8 cellular contexts compared by ENCODE assay signal in the genomic region with DNA sequence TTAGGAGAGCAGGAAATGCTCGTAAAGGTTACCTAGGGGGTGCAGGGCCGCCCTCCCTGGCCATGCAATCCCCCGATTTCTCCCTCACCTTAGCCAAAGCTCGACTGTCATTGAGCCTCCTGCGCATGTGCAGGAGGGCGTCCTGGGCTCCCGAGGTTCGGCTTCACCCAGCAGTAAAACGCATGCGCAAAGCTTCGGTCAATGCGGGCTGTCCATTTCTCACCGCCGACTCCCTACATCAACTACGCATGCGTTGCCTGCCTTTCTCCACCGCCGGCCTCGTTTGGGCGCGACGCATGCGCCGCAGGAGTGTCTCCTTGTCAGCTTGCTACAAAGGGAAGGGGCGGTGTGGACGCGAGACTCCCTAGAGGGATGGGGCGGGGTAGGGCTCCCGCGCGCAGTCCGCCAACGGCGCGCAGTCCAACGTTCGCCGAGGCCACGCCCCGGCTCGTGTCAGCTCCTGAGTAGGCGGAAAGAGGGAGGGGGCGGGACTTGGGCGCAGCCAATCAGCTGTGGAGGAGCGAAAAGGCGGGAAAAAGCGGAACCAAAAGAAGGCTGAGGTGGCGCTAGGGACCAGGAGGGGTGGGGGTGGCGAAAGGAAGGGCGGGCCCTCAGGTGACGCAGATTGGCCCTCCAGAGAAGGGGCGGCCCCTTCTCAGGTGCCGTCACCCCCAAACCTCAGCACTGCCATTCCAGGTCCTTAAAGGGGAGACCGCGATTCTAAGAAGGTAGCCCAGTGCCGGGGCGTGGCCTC. TPM values are rescaled to one million over a fixed set of nuclear protein-coding genes. Genes with fewer than 3 reads are reported as not detected.
A peak's percentile ranks its signal among the peaks of the same experiment; 100 is the strongest.
DNase-seq lines count a peak whose midpoint lies in the region; ATAC-seq and TF ChIP-seq lines count a peak whose summit lies in the region.

A gene with protein sequence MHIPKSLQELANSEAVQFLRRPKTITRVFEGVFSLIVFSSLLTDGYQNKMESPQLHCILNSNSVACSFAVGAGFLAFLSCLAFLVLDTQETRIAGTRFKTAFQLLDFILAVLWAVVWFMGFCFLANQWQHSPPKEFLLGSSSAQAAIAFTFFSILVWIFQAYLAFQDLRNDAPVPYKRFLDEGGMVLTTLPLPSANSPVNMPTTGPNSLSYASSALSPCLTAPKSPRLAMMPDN (plus strand): TSS at position 558 of the 754 bp plus-strand sequence. CDS start 1,476 bp downstream, outside the sequence.
A gene (minus strand): TSS at position 131 of the 754 bp plus-strand sequence. CDS start 20 bp downstream, at position 111.

- no peaks in the 10 kb centered on the region for H3K27me3 Mint-ChIP-seq in activated naive CD8-positive, alpha-beta T cell treated with anti-CD3 and anti-CD28 coated beads, Interleukin-2, amount 10 ng/mL, durations not matched to agents 7 days and 5 days
- H3K27me3 Mint-ChIP-seq in glutamatergic neuron (ENCODE audit: unreplicated experiment) = peaks cover 4% of the 10 kb centered on the region

- 1 to 2% methylated on average over 47 to 55 of the region's 57 CpGs for whole genome bisulfite sequencing in testis, 2 donors

- H3K4me1 ChIP-seq in testis = peaks cover 12% of the 10 kb centered on the region

- no peak for TF ChIP-seq CTCF in GM12864 (IDR thresholded peaks at IDR 0.05; ENCODE audit: low read depth, low read length, missing control alignments)
- no peak for TF ChIP-seq CTCF in glutamatergic neuron (IDR thresholded peaks at IDR 0.05; ENCODE audit: partially characterized antibody, unreplicated experiment)
- TF ChIP-seq CTCF in omental fat pad (IDR thresholded peaks at IDR 0.05) = peak in 1 of 3 donors; percentile 4
- peak in 1 of 3 experiments; percentile 5 for TF ChIP-seq CTCF in testis (IDR thresholded peaks at IDR 0.05)

- DNase-seq in GM12864 (ENCODE audit: low read depth) (peak; percentile 98), NCI-H1105 treated with DMSO at 0.1 percent for 48 hours (lab: John Stamatoyannopoulos, UW) (peak; percentile 99), SKM-1 treated with dmso at 0.1 percent for 144 hours (lab: John Stamatoyannopoulos, UW; ENCODE audit: unreplicated experiment) (peak; percentile 89), glutamatergic neuron (peak; percentile 98), omental fat pad (ENCODE audit: low spot score) (peak; percentile 83), testis (peak; percentile 98)
- DNase-seq in activated naive CD8-positive, alpha-beta T cell treated with anti-CD3 and anti-CD28 coated beads, Interleukin-2, amount 10 ng/mL, durations not matched to agents 7 days and 5 days = peak; percentile 97

- H3K9me3 Mint-ChIP-seq in activated naive CD8-positive, alpha-beta T cell treated with anti-CD3 and anti-CD28 coated beads, Interleukin-2, amount 10 ng/mL, durations not matched to agents 7 days and 5 days = no peaks in the 10 kb centered on the region
- peaks cover 4% of the 10 kb centered on the region for H3K9me3 Mint-ChIP-seq in glutamatergic neuron (ENCODE audit: unreplicated experiment)

- peaks cover 4% of the 10 kb centered on the region for H3K36me3 Mint-ChIP-seq in activated naive CD8-positive, alpha-beta T cell treated with anti-CD3 and anti-CD28 coated beads, Interleukin-2, amount 10 ng/mL, durations not matched to agents 7 days and 5 days
- H3K36me3 Mint-ChIP-seq in glutamatergic neuron (ENCODE audit: unreplicated experiment) = no peaks in the 10 kb centered on the region

- H3K4me3 ChIP-seq in GM12864 (ENCODE audit: low read depth, low read length) (peak within 1 kb of the TSS; percentile 62), testis (peak within 1 kb of the TSS; percentile 59 to 74)

- H3K4me3 Mint-ChIP-seq in activated naive CD8-positive, alpha-beta T cell treated with anti-CD3 and anti-CD28 coated beads, Interleukin-2, amount 10 ng/mL, durations not matched to agents 7 days and 5 days = peak within 1 kb of the TSS; percentile 90
- peak within 1 kb of the TSS; percentile 85 for H3K4me3 Mint-ChIP-seq in glutamatergic neuron (ENCODE audit: unreplicated experiment)

- intact Hi-C loops in testis (cut with DNase I; ENCODE audit: low total_unique reads) = no loop called here

- POLR2A ChIA-PET in activated naive CD8-positive, alpha-beta T cell treated with anti-CD3 and anti-CD28 coated beads, Interleukin-2, amount 10 ng/mL, durations not matched to agents 7 days and 5 days (lab: Charles Lee) = interaction anchor here (0.6 to 3.3 kb wide), 19 partner anchors 20 to 1090 kb away, joined by 3 to 40 read pairs (median 4); a partner anchor contains a TSS

- H3K27ac ChIP-seq in testis = peak within 1 kb of the TSS; percentile 91 to 92

- H3K27me3 ChIP-seq in testis = no peaks in the 10 kb centered on the region

- no peaks in the 10 kb centered on the region for H3K9me3 ChIP-seq in testis

- ATAC-seq in HG02678 (IDR thresholded peaks at IDR 0.05; ENCODE audit: unreplicated experiment) (peak; percentile 82), omental fat pad (ENCODE audit: low FRiP score) (peak; percentile 96)
- ATAC-seq in activated naive CD8-positive, alpha-beta T cell treated with anti-CD3 and anti-CD28 coated beads, Interleukin-2, amount 10 ng/mL, durations not matched to agents 7 days and 5 days (ENCODE audit: low read depth) = peak; percentile 89

- peak; percentile 8 for TF ChIP-seq POLR2A in testis (IDR thresholded peaks at IDR 0.05)

- no peaks in the 10 kb centered on the region for H3K36me3 ChIP-seq in testis (ENCODE audit: low read depth, missing control alignments)

- peaks cover 17% of the 10 kb centered on the region for H3K4me1 Mint-ChIP-seq in activated naive CD8-positive, alpha-beta T cell treated with anti-CD3 and anti-CD28 coated beads, Interleukin-2, amount 10 ng/mL, durations not matched to agents 7 days and 5 days
- H3K4me1 Mint-ChIP-seq in glutamatergic neuron (ENCODE audit: low read depth, unreplicated experiment) = peaks cover 3% of the 10 kb centered on the region

- H3K27ac Mint-ChIP-seq in activated naive CD8-positive, alpha-beta T cell treated with anti-CD3 and anti-CD28 coated beads, Interleukin-2, amount 10 ng/mL, durations not matched to agents 7 days and 5 days = peak within 1 kb of the TSS; percentile 97
- peak within 1 kb of the TSS; percentile 84 for H3K27ac Mint-ChIP-seq in glutamatergic neuron (ENCODE audit: unreplicated experiment)

RNA-seq across cellular contexts. Expression of the first gene that starts in this region (rescaled TPM):
- total RNA-seq in activated naive CD8-positive, alpha-beta T cell treated with anti-CD3 and anti-CD28 coated beads, Interleukin-2, amount 10 ng/mL, durations not matched to agents 7 days and 5 days = under 1 TPM in 1 of 2 experiments, not detected in 1; 0.30 TPM
- total RNA-seq in glutamatergic neuron (ENCODE audit: unreplicated experiment) (not detected), omental fat pad (not detected), testis (10 to 100 TPM; 21.8 to 26.1 TPM)
- 112 TPM for polyA plus RNA-seq in testis (ENCODE audit: insufficient read depth, low read depth, low replicate concordance)

RNA-seq across cellular contexts. Expression of the second gene that starts in this region (rescaled TPM):
- total RNA-seq in activated naive CD8-positive, alpha-beta T cell treated with anti-CD3 and anti-CD28 coated beads, Interleukin-2, amount 10 ng/mL, durations not matched to agents 7 days and 5 days = 10 to 100 TPM; 24.8 to 26.1 TPM
- 11.9 TPM for total RNA-seq in glutamatergic neuron (ENCODE audit: unreplicated experiment)
- 10 to 100 TPM in 1 of 4 donors, 1 to 10 TPM in 3; 2.0 to 11.5 (median 5.1) TPM for total RNA-seq in omental fat pad
- total RNA-seq in testis = 10 to 100 TPM; 14.1 to 22.9 TPM
- polyA plus RNA-seq in testis (ENCODE audit: insufficient read depth, low read depth, low replicate concordance) = 5.0 TPM

Comparison
In these comparisons a context has a peak if more than half of its experiments do, and no peak if none do; other contexts are left out.
1. Peak in every context shown above with its lines: DNase-seq, ATAC-seq, H3K4me3 ChIP-seq and H3K27ac ChIP-seq.
2. RNA of the first gene that starts in this region (total RNA-seq): 21.8 to 26.1 TPM in testis; 0.30 TPM in activated naive CD8-positive, alpha-beta T cell treated with anti-CD3 and anti-CD28 coated beads, Interleukin-2, amount 10 ng/mL, durations not matched to agents 7 days and 5 days, not detected in glutamatergic neuron (single experiment) and not detected in omental fat pad; every median in the first group is over 10 times any median in the second.